In the genomic region with DNA sequence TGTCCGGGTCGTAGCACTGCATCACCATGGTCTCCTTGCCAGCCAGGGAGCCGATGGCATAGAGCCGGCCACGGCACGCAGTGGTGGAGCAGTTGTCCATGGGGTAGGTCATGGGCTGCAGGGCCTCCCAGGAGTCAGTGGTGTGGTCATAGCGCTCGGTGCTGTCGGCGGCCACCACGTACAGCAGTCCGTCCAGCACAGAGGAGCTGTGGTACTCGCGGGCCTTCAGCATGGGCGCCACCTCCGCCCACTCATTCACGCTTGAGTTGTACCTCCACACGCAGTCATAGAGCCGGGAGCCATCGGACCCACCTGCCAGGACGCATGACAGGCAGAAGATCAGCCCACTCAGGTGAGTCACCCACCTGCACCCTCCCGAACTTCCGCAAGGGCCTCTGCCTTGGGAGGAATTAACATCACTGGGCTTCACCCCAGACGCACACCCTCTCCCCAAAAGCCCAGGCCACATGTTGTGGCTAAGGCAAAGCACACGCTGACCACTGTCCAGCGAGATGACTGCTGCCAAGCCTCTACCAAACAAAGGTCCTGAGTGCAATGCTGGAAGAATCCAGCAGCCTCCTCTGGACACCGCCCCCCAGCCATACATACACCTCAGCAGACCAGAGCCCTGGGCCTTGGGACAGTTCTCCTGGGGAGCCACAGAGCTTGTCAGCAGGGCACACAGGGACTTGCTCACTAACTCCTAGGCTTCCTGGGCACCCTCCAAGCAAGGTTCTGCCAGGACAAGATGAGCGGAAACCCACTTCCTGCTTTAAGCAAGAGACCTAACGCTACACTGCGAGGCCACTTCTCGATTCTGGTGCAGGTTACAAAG, we compare ENCODE assay signal across 8 cellular contexts. TPM values are rescaled to one million over a fixed set of nuclear protein-coding genes. Genes with fewer than 3 reads are reported as not detected.
A peak's percentile ranks its signal among the peaks of the same experiment; 100 is the strongest.
DNase-seq lines count a peak whose midpoint lies in the region; ATAC-seq and TF ChIP-seq lines count a peak whose summit lies in the region.

No MANE protein-coding gene starts in this region.

- DNase-seq in heart left ventricle (no peak), cardiac septum (ENCODE audit: low spot score) (no peak), hepatocyte (ENCODE audit: low spot score) (no peak), NCI-H345 (lab: John Stamatoyannopoulos, UW) (no peak)
- peak; percentile 30 for DNase-seq in activated T-helper 2 cell treated with anti-CD3 and anti-CD28 coated beads, Interferon-gamma antibody, Interleukin-2, Interleukin-4, amounts not matched to agents 10 μg/mL and 5 μg/mL and 100 μg/mL, durations not matched to agents 14 hours and 24 hours and 36 hours (ENCODE audit: low spot score)
- DNase-seq in stimulated activated CD4-positive, alpha-beta T cell treated with anti-CD3 and anti-CD28 coated beads, Interleukin-4, amount 100 ng/mL, for 48 hours (ENCODE audit: low read depth in 2 of 2): peak; percentile 44 to 47

- WGBS in heart left ventricle, 4 donors: 52 to 71% (median 68%) methylated on average over 23 to 31 of the region's 31 CpGs
- 96% methylated on average over 31 of the region's 31 CpGs for WGBS in hepatocyte (ENCODE audit: low lambda C conversion rate, missing lambda C conversion rate)

- TF ChIP-seq CTCF in heart left ventricle (IDR thresholded peaks at IDR 0.05) (no peak), hepatocyte (IDR thresholded peaks at IDR 0.05; ENCODE audit: poor library complexity) (no peak)

- no peak for ATAC-seq in heart left ventricle
- no peak for ATAC-seq in HG03097 (IDR thresholded peaks at IDR 0.05; ENCODE audit: low FRiP score, unreplicated experiment)
- ATAC-seq in HG03025 (IDR thresholded peaks at IDR 0.05; ENCODE audit: low FRiP score, unreplicated experiment): no peak

- peak overlapping the region; percentile 78 for H3K4me3 Mint-ChIP-seq in activated T-helper 2 cell treated with anti-CD3 and anti-CD28 coated beads, Interferon-gamma antibody, Interleukin-2, Interleukin-4, amounts not matched to agents 10 μg/mL and 5 μg/mL and 100 μg/mL, durations not matched to agents 14 hours and 24 hours and 36 hours (ENCODE audit: low read depth)

- H3K4me1 ChIP-seq in heart left ventricle (peaks cover 14 to 76% (median 60%) of the 10 kb centered on the region in 12 donors), hepatocyte (ENCODE audit: insufficient read depth) (peaks cover 25% of the 10 kb centered on the region)

- no peaks in the 10 kb centered on the region for H3K9me3 Mint-ChIP-seq in activated T-helper 2 cell treated with anti-CD3 and anti-CD28 coated beads, Interferon-gamma antibody, Interleukin-2, Interleukin-4, amounts not matched to agents 10 μg/mL and 5 μg/mL and 100 μg/mL, durations not matched to agents 14 hours and 24 hours and 36 hours

- H3K9me3 ChIP-seq in heart left ventricle: no peaks in the 10 kb centered on the region
- no peaks in the 10 kb centered on the region for H3K9me3 ChIP-seq in hepatocyte (ENCODE audit: low read depth)

- H3K79me2 ChIP-seq in hepatocyte: peaks cover 56% of the 10 kb centered on the region

- peak overlapping the region; percentile 59 for H3K27ac Mint-ChIP-seq in activated T-helper 2 cell treated with anti-CD3 and anti-CD28 coated beads, Interferon-gamma antibody, Interleukin-2, Interleukin-4, amounts not matched to agents 10 μg/mL and 5 μg/mL and 100 μg/mL, durations not matched to agents 14 hours and 24 hours and 36 hours

- H3K4me2 ChIP-seq in hepatocyte: peak overlapping the region; percentile 88

- H3K36me3 Mint-ChIP-seq in activated T-helper 2 cell treated with anti-CD3 and anti-CD28 coated beads, Interferon-gamma antibody, Interleukin-2, Interleukin-4, amounts not matched to agents 10 μg/mL and 5 μg/mL and 100 μg/mL, durations not matched to agents 14 hours and 24 hours and 36 hours (ENCODE audit: low read depth): peaks cover 59% of the 10 kb centered on the region

- H3K27me3 ChIP-seq in heart left ventricle (no peaks in the 10 kb centered on the region), hepatocyte (no peaks in the 10 kb centered on the region)

- peaks cover 0 to 51% (median 46%) of the 10 kb centered on the region in 9 donors for H3K36me3 ChIP-seq in heart left ventricle
- H3K36me3 ChIP-seq in hepatocyte (replicated peaks; ENCODE audit: insufficient read depth, low read depth): no peaks in the 10 kb centered on the region

- H3K27ac ChIP-seq in heart left ventricle (peak overlapping the region in 10 of 12 donors; percentile 33 to 100 (median 99)), hepatocyte (no peak overlapping the region)

- H3K4me3 ChIP-seq in heart left ventricle (peak overlapping the region in 10 of 12 donors; percentile 72 to 96 (median 86)), hepatocyte (no peak overlapping the region)

- H3K4me1 Mint-ChIP-seq in activated T-helper 2 cell treated with anti-CD3 and anti-CD28 coated beads, Interferon-gamma antibody, Interleukin-2, Interleukin-4, amounts not matched to agents 10 μg/mL and 5 μg/mL and 100 μg/mL, durations not matched to agents 14 hours and 24 hours and 36 hours (ENCODE audit: low read depth): peaks cover 20% of the 10 kb centered on the region

- H2AFZ ChIP-seq in hepatocyte: no peak overlapping the region

- intact Hi-C loops in heart left ventricle (cut with DNase I) (no loop called here), cardiac septum (cut with DNase I) (no loop called here)
- intact Hi-C loops in activated T-helper 2 cell treated with anti-CD3 and anti-CD28 coated beads, Interferon-gamma antibody, Interleukin-2, Interleukin-4, amounts not matched to agents 10 μg/mL and 5 μg/mL and 100 μg/mL, durations not matched to agents 14 hours and 24 hours and 36 hours (cut with micrococcal nuclease): no loop called here

- TF ChIP-seq POLR2A in heart left ventricle (IDR thresholded peaks at IDR 0.05): no peak

- no peaks in the 10 kb centered on the region for H3K27me3 Mint-ChIP-seq in activated T-helper 2 cell treated with anti-CD3 and anti-CD28 coated beads, Interferon-gamma antibody, Interleukin-2, Interleukin-4, amounts not matched to agents 10 μg/mL and 5 μg/mL and 100 μg/mL, durations not matched to agents 14 hours and 24 hours and 36 hours (ENCODE audit: low read depth)

- peaks cover 29% of the 10 kb centered on the region for H4K20me1 ChIP-seq in hepatocyte (ENCODE audit: insufficient read depth, poor library complexity, severe bottlenecking)

- no peaks in the 10 kb centered on the region for H3K9me2 ChIP-seq in hepatocyte (replicated peaks; ENCODE audit: insufficient read depth)

RNA-seq across cellular contexts. Expression of a gene that starts 3.3 kb away (rescaled TPM):
- total RNA-seq in heart left ventricle (100 to 1,000 TPM in 1 of 9 donors, 10 to 100 TPM in 8; 38.7 to 179 (median 65.4) TPM), cardiac septum (33.1 TPM), hepatocyte (17.7 and 20.6 TPM in 2 replicates)
- polyA plus RNA-seq in heart left ventricle (10 to 100 TPM; 28.6 to 47.8 TPM), hepatocyte (16.7 and 20.0 TPM in 2 replicates)
- total RNA-seq in activated T-helper 2 cell treated with anti-CD3 and anti-CD28 coated beads, Interferon-gamma antibody, Interleukin-2, Interleukin-4, amounts not matched to agents 10 μg/mL and 5 μg/mL and 100 μg/mL, durations not matched to agents 14 hours and 24 hours and 36 hours: 21.3 and 22.6 TPM in 2 replicates

RNA-seq across cellular contexts. Expression of a gene that starts 14.2 kb away (rescaled TPM):
- total RNA-seq in heart left ventricle: 10 to 100 TPM in 2 of 9 donors, 1 to 10 TPM in 7; 3.5 to 11.2 (median 7.9) TPM
- polyA plus RNA-seq in heart left ventricle: 1 to 10 TPM; 2.9 to 7.3 TPM
- 9.3 TPM for total RNA-seq in cardiac septum
- 19.7 and 20.4 TPM in 2 replicates for total RNA-seq in activated T-helper 2 cell treated with anti-CD3 and anti-CD28 coated beads, Interferon-gamma antibody, Interleukin-2, Interleukin-4, amounts not matched to agents 10 μg/mL and 5 μg/mL and 100 μg/mL, durations not matched to agents 14 hours and 24 hours and 36 hours
- 10.0 and 11.4 TPM in 2 replicates for total RNA-seq in hepatocyte
- polyA plus RNA-seq in hepatocyte: 9.6 and 12.5 TPM in 2 replicates

RNA-seq across cellular contexts. Expression of a gene that starts 19.6 kb away (rescaled TPM):
- total RNA-seq in heart left ventricle (10 to 100 TPM in 7 of 9 donors, 1 to 10 TPM in 2; 6.4 to 23.1 (median 11.8) TPM), cardiac septum (10.7 TPM), hepatocyte (22.9 and 24.3 TPM in 2 replicates)
- polyA plus RNA-seq in heart left ventricle (10 to 100 TPM; 12.4 to 17.0 TPM), hepatocyte (24.8 and 25.3 TPM in 2 replicates)
- total RNA-seq in activated T-helper 2 cell treated with anti-CD3 and anti-CD28 coated beads, Interferon-gamma antibody, Interleukin-2, Interleukin-4, amounts not matched to agents 10 μg/mL and 5 μg/mL and 100 μg/mL, durations not matched to agents 14 hours and 24 hours and 36 hours: 26.3 and 28.0 TPM in 2 replicates

RNA-seq across cellular contexts. Expression of a gene that starts 25.3 kb away (rescaled TPM):
- total RNA-seq in heart left ventricle (10 to 100 TPM in 7 of 9 donors, 1 to 10 TPM in 2; 7.5 to 20.7 (median 12.1) TPM), cardiac septum (8.8 TPM), hepatocyte (13.0 and 13.2 TPM in 2 replicates)
- polyA plus RNA-seq in heart left ventricle (10 to 100 TPM; 21.7 to 22.1 TPM), hepatocyte (18.9 and 26.5 TPM in 2 replicates)
- total RNA-seq in activated T-helper 2 cell treated with anti-CD3 and anti-CD28 coated beads, Interferon-gamma antibody, Interleukin-2, Interleukin-4, amounts not matched to agents 10 μg/mL and 5 μg/mL and 100 μg/mL, durations not matched to agents 14 hours and 24 hours and 36 hours: 23.2 and 24.1 TPM in 2 replicates

RNA-seq across cellular contexts. Expression of a gene that starts 44.3 kb away (rescaled TPM):
- total RNA-seq in heart left ventricle: not detected
- not detected for polyA plus RNA-seq in heart left ventricle
- not detected for total RNA-seq in cardiac septum
- not detected in 2 replicates for total RNA-seq in activated T-helper 2 cell treated with anti-CD3 and anti-CD28 coated beads, Interferon-gamma antibody, Interleukin-2, Interleukin-4, amounts not matched to agents 10 μg/mL and 5 μg/mL and 100 μg/mL, durations not matched to agents 14 hours and 24 hours and 36 hours
- total RNA-seq in hepatocyte: not detected in 2 replicates
- not detected in 2 replicates for polyA plus RNA-seq in hepatocyte

Comparison
In these comparisons a context has a peak if more than half of its experiments do, and no peak if none do; other contexts are left out.
1. DNase-seq: peak in activated T-helper 2 cell treated with anti-CD3 and anti-CD28 coated beads, Interferon-gamma antibody, Interleukin-2, Interleukin-4, amounts not matched to agents 10 μg/mL and 5 μg/mL and 100 μg/mL, durations not matched to agents 14 hours and 24 hours and 36 hours (single experiment) and stimulated activated CD4-positive, alpha-beta T cell treated with anti-CD3 and anti-CD28 coated beads, Interleukin-4, amount 100 ng/mL, for 48 hours (2 of 2); none in heart left ventricle (0 of 5), cardiac septum (single experiment), hepatocyte (single experiment) and NCI-H345 (single experiment).